In genomic region chr14:74217672-74218448, GRCh38 we compare ENCODE assay signal across 8 cellular contexts. TPM values are rescaled to one million over a fixed set of nuclear protein-coding genes. Genes with fewer than 3 reads are reported as not detected.
DNase-seq lines count a peak whose midpoint lies in the region; ATAC-seq and TF ChIP-seq lines count a peak whose summit lies in the region.

No MANE protein-coding gene starts in this region.

- peak; percentile 91 for DNase-seq in ELF-1 (ENCODE audit: low read depth, low spot score)
- peak; percentile 90 for DNase-seq in HuH-7 (ENCODE audit: low spot score)
- peak; percentile 69 for DNase-seq in RPMI8226
- DNase-seq in fibroblast of villous mesenchyme (ENCODE audit: low read depth) = peak; percentile 55
- DNase-seq in thoracic aorta (ENCODE audit: low spot score) = no peak

- H3K4me2 ChIP-seq in parathyroid adenoma (ENCODE audit: low read length) = peak overlapping the region; percentile 52

- no peaks in the 10 kb centered on the region for H3K27me3 ChIP-seq in parathyroid adenoma (ENCODE audit: control insufficient read depth, insufficient read depth, low read length)
- H3K27me3 ChIP-seq in thoracic aorta (replicated peaks; ENCODE audit: insufficient read depth) = no peaks in the 10 kb centered on the region

- H3K9me3 ChIP-seq in parathyroid adenoma (ENCODE audit: control insufficient read depth, low read length) (no peaks in the 10 kb centered on the region), thoracic aorta (no peaks in the 10 kb centered on the region)

- no peaks in the 10 kb centered on the region for H3K4me1 Mint-ChIP-seq in activated T-helper 17 cell treated with anti-CD3 and anti-CD28 coated beads, Interleukin-2, amount 50 U/mL, for 72 hours

- no peak overlapping the region for H3K4me3 Mint-ChIP-seq in activated T-helper 17 cell treated with anti-CD3 and anti-CD28 coated beads, Interleukin-2, amount 50 U/mL, for 72 hours

- H3K36me3 Mint-ChIP-seq in activated T-helper 17 cell treated with anti-CD3 and anti-CD28 coated beads, Interleukin-2, amount 50 U/mL, for 72 hours (ENCODE audit: low read depth) = no peaks in the 10 kb centered on the region

- H3K4me3 ChIP-seq in fibroblast of villous mesenchyme (ENCODE audit: low read depth, low read length) (peak overlapping the region; percentile 35), parathyroid adenoma (ENCODE audit: low read depth, low read length) (no peak overlapping the region), thoracic aorta (peak overlapping the region; percentile 60)

- no peak overlapping the region for H3K27ac Mint-ChIP-seq in activated T-helper 17 cell treated with anti-CD3 and anti-CD28 coated beads, Interleukin-2, amount 50 U/mL, for 72 hours

- no peak overlapping the region for H3K27ac ChIP-seq in parathyroid adenoma
- no peak overlapping the region for H3K27ac ChIP-seq in thoracic aorta

- H3K36me3 ChIP-seq in parathyroid adenoma (ENCODE audit: control insufficient read depth, insufficient read depth, low read length) = no peaks in the 10 kb centered on the region
- H3K36me3 ChIP-seq in thoracic aorta = no peaks in the 10 kb centered on the region

- H3K4me1 ChIP-seq in parathyroid adenoma (no peaks in the 10 kb centered on the region), thoracic aorta (ENCODE audit: control insufficient read depth in 1 of 2, low read depth in 2 of 2) (peaks cover 4 to 14% of the 10 kb centered on the region in 2 donors)

- H2AFZ ChIP-seq in parathyroid adenoma = peak overlapping the region; percentile 65

- no peaks in the 10 kb centered on the region for H3K9me3 Mint-ChIP-seq in activated T-helper 17 cell treated with anti-CD3 and anti-CD28 coated beads, Interleukin-2, amount 50 U/mL, for 72 hours

- peaks cover 12% of the 10 kb centered on the region for H3K27me3 Mint-ChIP-seq in activated T-helper 17 cell treated with anti-CD3 and anti-CD28 coated beads, Interleukin-2, amount 50 U/mL, for 72 hours

- ATAC-seq in activated T-helper 17 cell treated with anti-CD3 and anti-CD28 coated beads, Interleukin-2, amount 50 U/mL, for 72 hours (replicated peaks) = peak; percentile 90
- ATAC-seq in thoracic aorta (ENCODE audit: insufficient number of reproducible peaks, low FRiP score, low read depth) (peak; percentile 48), GM19463 (IDR thresholded peaks at IDR 0.05; ENCODE audit: unreplicated experiment) (no peak)

- no peak overlapping the region for H3K9ac ChIP-seq in parathyroid adenoma

- peak; percentile 95 for TF ChIP-seq CTCF in fibroblast of villous mesenchyme (IDR thresholded peaks at IDR 0.05; ENCODE audit: insufficient read depth, low read depth, low read length)
- peak; percentile 95 for TF ChIP-seq CTCF in parathyroid adenoma (IDR thresholded peaks at IDR 0.05)
- peak; percentile 92 for TF ChIP-seq CTCF in thoracic aorta (IDR thresholded peaks at IDR 0.05)

- H3K79me2 ChIP-seq in parathyroid adenoma = no peaks in the 10 kb centered on the region

RNA-seq across cellular contexts. Expression of gene VSX2, which starts 21.4 kb away (rescaled TPM):
- total RNA-seq in activated T-helper 17 cell treated with anti-CD3 and anti-CD28 coated beads, Interleukin-2, amount 50 U/mL, for 72 hours = not detected
- total RNA-seq in fibroblast of villous mesenchyme = not detected in 2 replicates
- not detected for total RNA-seq in thoracic aorta
